Comparison of ENCODE assay signal across 13 cellular contexts in the genomic region with DNA sequence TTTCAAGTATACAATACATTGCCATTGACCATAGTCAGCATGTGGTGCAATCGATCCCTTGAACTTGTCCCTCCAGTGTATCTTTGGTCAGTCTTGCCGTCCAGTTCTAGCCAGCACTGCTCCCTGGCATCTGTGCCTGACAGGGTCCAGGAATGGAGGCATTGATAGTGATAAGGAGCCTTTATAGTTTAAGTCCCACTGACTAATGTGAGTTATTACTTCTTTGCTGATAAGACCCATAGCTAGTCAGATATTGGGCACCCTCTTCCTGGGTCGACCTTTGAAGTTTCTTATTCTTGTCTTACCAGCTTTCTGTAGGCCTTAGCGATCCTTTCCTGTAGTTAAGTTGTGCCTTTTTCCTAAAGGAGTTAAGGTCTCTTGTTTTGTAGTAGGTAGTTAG. TPM values are rescaled to one million over a fixed set of nuclear protein-coding genes. Genes with fewer than 3 reads are reported as not detected.
DNase-seq lines count a peak whose midpoint lies in the region; ATAC-seq and TF ChIP-seq lines count a peak whose summit lies in the region.
"Had no signal": no experiment of that assay in that cellular context is flagged by ENCODE, and none has a peak within 500 bp of the region (broad histone marks: within the 10 kb centered on the region; RNA-seq: fewer than 3 reads in every experiment).

No MANE protein-coding gene starts in this region.

- intact Hi-C loops in A673 (cut with micrococcal nuclease; ENCODE audit: unreplicated experiment), result no loop called here

- no peak overlapping the region for H3K4me3 Mint-ChIP-seq in GM23338
- H3K4me3 Mint-ChIP-seq: CD4-positive, alpha-beta memory T cell had no signal

- no TSS peak for BruUV-seq in A673 (replicated peaks; lab: Mats Ljungman, UMichigan)

- H3K27me3 Mint-ChIP-seq in GM23338 (ENCODE audit: insufficient read depth, low read depth, poor library complexity), result peaks cover 9% of the 10 kb centered on the region
- H3K27me3 Mint-ChIP-seq: CD4-positive, alpha-beta memory T cell had no signal

- POLR2A ChIA-PET in A673 (lab: Charles Lee; ENCODE audit: low non-redundant PET), result no interaction called here

- H3K9me2 ChIP-seq in GM23338 (ENCODE audit: insufficient read depth), result no peaks in the 10 kb centered on the region

- CTCF ChIA-PET in A673 (lab: Charles Lee), result no interaction called here

- H3K27ac Mint-ChIP-seq in GM23338, result peak overlapping the region; percentile 32; the same call in 1 of the 2 replicates
- H3K27ac Mint-ChIP-seq: CD4-positive, alpha-beta memory T cell had no signal

- peaks cover 100% of the 10 kb centered on the region for H3K79me2 ChIP-seq in GM23338 (replicated peaks; ENCODE audit: insufficient read depth)

- H3K4me1 ChIP-seq in GM23338 (ENCODE audit: insufficient read depth) (peaks cover 92% of the 10 kb centered on the region), A673 (ENCODE audit: insufficient read depth, low read length, poor library complexity, severe bottlenecking) (peaks cover 21% of the 10 kb centered on the region)

- H3K27ac ChIP-seq in GM23338 (ENCODE audit: low read depth), result no peak overlapping the region
- no peak overlapping the region for H3K27ac ChIP-seq in A673 (ENCODE audit: low read depth, low read length, poor library complexity, severe bottlenecking)
- H3K27ac ChIP-seq: C4-2B had no signal

- peaks cover 4% of the 10 kb centered on the region; the same call in 1 of the 2 replicates for H3F3A ChIP-seq in GM23338 (replicated peaks; ENCODE audit: low read depth)

- no peaks in the 10 kb centered on the region for H3K9me3 Mint-ChIP-seq in GM23338
- H3K9me3 Mint-ChIP-seq: CD4-positive, alpha-beta memory T cell had no signal

- H3K4me2 ChIP-seq in GM23338, result no peak overlapping the region

- H4K20me1 ChIP-seq in GM23338 (replicated peaks; ENCODE audit: insufficient read depth), result peaks cover 88% of the 10 kb centered on the region

- ATAC-seq in GM23338, result no peak

- no peak for DNase-seq in GM23338 (ENCODE audit: low spot score)
- peak; percentile 9 for DNase-seq in NCI-H226
- DNase-seq in fibroblast of gingiva (ENCODE audit: low read depth), result peak; percentile 6
- DNase-seq in cerebellar nuclear complex (lab: John Stamatoyannopoulos, UW), result no peak
- DNase-seq in A673 (ENCODE audit: low spot score), result no peak
- no peak for DNase-seq in RPMI8226
- DNase-seq in NCI-H446 treated with DMSO at 0.1 percent for 48 hours (lab: John Stamatoyannopoulos, UW), result no peak
- DNase-seq: BE2C; CD4-positive, alpha-beta memory T cell; DMS79; EL had no signal

- no peak for TF ChIP-seq CTCF in GM23338 (conservative IDR thresholded peaks at IDR 0.05; ENCODE audit: low read depth in 2 of 2)
- no peak for TF ChIP-seq CTCF in A673 (conservative IDR thresholded peaks at IDR 0.05; ENCODE audit: low read depth, low read length)

- H2AFZ ChIP-seq in GM23338, result no peak overlapping the region

- no peaks in the 10 kb centered on the region for H3K9me3 ChIP-seq in A673 (ENCODE audit: low read depth, low read length, poor library complexity, severe bottlenecking)
- H3K9me3 ChIP-seq: BE2C, HAP-1 had no signal

- H3K27me3 ChIP-seq in GM23338 (ENCODE audit: insufficient read depth) (no peaks in the 10 kb centered on the region), A673 (replicated peaks; ENCODE audit: insufficient read depth, low read depth, low read length, poor library complexity) (no peaks in the 10 kb centered on the region)
- H3K27me3 ChIP-seq: BE2C had no signal

- H3K36me3 ChIP-seq in GM23338 (ENCODE audit: insufficient read depth) (no peaks in the 10 kb centered on the region), A673 (ENCODE audit: insufficient read depth, low read length, poor library complexity, severe bottlenecking) (no peaks in the 10 kb centered on the region)

- peaks cover 76% of the 10 kb centered on the region for H3K4me1 Mint-ChIP-seq in GM23338

- H3K4me3 ChIP-seq in GM23338, result no peak overlapping the region
- no peak overlapping the region for H3K4me3 ChIP-seq in A673 (ENCODE audit: low read depth, low read length, poor library complexity, severe bottlenecking)
- H3K4me3 ChIP-seq: HAP-1 had no signal

- 0 out of 3 replicates have a peak, but pooled peaks cover 6% of the 10 kb centered on the region for H3K36me3 Mint-ChIP-seq in GM23338 (ENCODE audit: low read depth)
- H3K36me3 Mint-ChIP-seq: CD4-positive, alpha-beta memory T cell had no signal

TF ChIP-seq in GM23338, 12 proteins besides CTCF, POLR2A, EP300 and RAD21:
- no peak for TF ChIP-seq POLR2AphosphoS5 (IDR thresholded peaks at IDR 0.05; ENCODE audit: low read depth)
- TF ChIP-seq, protein P1, sequence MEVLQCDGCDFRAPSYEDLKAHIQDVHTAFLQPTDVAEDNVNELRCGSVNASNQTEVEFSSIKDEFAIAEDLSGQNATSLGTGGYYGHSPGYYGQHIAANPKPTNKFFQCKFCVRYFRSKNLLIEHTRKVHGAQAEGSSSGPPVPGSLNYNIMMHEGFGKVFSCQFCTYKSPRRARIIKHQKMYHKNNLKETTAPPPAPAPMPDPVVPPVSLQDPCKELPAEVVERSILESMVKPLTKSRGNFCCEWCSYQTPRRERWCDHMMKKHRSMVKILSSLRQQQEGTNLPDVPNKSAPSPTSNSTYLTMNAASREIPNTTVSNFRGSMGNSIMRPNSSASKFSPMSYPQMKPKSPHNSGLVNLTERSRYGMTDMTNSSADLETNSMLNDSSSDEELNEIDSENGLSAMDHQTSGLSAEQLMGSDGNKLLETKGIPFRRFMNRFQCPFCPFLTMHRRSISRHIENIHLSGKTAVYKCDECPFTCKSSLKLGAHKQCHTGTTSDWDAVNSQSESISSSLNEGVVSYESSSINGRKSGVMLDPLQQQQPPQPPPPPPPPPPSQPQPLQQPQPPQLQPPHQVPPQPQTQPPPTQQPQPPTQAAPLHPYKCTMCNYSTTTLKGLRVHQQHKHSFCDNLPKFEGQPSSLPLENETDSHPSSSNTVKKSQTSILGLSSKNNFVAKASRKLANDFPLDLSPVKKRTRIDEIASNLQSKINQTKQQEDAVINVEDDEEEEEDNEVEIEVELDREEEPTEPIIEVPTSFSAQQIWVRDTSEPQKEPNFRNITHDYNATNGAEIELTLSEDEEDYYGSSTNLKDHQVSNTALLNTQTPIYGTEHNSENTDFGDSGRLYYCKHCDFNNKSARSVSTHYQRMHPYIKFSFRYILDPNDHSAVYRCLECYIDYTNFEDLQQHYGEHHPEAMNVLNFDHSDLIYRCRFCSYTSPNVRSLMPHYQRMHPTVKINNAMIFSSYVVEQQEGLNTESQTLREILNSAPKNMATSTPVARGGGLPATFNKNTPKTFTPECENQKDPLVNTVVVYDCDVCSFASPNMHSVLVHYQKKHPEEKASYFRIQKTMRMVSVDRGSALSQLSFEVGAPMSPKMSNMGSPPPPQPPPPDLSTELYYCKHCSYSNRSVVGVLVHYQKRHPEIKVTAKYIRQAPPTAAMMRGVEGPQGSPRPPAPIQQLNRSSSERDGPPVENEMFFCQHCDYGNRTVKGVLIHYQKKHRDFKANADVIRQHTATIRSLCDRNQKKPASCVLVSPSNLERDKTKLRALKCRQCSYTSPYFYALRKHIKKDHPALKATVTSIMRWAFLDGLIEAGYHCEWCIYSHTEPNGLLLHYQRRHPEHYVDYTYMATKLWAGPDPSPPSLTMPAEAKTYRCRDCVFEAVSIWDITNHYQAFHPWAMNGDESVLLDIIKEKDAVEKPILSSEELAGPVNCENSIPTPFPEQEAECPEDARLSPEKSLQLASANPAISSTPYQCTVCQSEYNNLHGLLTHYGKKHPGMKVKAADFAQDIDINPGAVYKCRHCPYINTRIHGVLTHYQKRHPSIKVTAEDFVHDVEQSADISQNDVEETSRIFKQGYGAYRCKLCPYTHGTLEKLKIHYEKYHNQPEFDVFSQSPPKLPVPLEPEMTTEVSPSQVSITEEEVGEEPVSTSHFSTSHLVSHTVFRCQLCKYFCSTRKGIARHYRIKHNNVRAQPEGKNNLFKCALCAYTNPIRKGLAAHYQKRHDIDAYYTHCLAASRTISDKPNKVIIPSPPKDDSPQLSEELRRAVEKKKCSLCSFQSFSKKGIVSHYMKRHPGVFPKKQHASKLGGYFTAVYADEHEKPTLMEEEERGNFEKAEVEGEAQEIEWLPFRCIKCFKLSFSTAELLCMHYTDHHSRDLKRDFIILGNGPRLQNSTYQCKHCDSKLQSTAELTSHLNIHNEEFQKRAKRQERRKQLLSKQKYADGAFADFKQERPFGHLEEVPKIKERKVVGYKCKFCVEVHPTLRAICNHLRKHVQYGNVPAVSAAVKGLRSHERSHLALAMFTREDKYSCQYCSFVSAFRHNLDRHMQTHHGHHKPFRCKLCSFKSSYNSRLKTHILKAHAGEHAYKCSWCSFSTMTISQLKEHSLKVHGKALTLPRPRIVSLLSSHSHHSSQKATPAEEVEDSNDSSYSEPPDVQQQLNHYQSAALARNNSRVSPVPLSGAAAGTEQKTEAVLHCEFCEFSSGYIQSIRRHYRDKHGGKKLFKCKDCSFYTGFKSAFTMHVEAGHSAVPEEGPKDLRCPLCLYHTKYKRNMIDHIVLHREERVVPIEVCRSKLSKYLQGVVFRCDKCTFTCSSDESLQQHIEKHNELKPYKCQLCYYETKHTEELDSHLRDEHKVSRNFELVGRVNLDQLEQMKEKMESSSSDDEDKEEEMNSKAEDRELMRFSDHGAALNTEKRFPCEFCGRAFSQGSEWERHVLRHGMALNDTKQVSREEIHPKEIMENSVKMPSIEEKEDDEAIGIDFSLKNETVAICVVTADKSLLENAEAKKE (CRISPR knock-in tag; IDR thresholded peaks at IDR 0.05), result no peak
- no peak for TF ChIP-seq EZH2phosphoT487 (IDR thresholded peaks at IDR 0.05; ENCODE audit: unreplicated experiment)
TF ChIP-seq in GM23338: peak in this region for 0.

RNA-seq across cellular contexts. Expression of gene UCK2, which starts 13.0 kb away (rescaled TPM):
- total RNA-seq in GM23338 (2014; rRNA removed; shearing (Covaris generic)), result 141 and 149 TPM in 2 replicates
- 101 and 104 TPM in 2 replicates for polyA plus RNA-seq in GM23338 (2016; fragmentation: Nextera tagmentation; extraction: Ambion mirVana)
- total RNA-seq in A673 (2021), result 78.7 and 84.2 TPM in 2 replicates

Comparison
In these comparisons a context has a peak if more than half of its experiments do, and no peak if none do; other contexts are left out.
1. DNase-seq: peak in NCI-H226 (single experiment) and fibroblast of gingiva (single experiment); none in GM23338 (single experiment), cerebellar nuclear complex (0 of 2), A673 (single experiment), RPMI8226 (single experiment) and NCI-H446 treated with DMSO at 0.1 percent for 48 hours (single experiment).